Comparison of ENCODE assay signal across 16 cellular contexts in genomic region chr1:172246521-172247390, GRCh38.
DNase-seq lines count a peak whose midpoint lies in the region; ATAC-seq and TF ChIP-seq lines count a peak whose summit lies in the region.
"Had no signal": no experiment of that assay in that cellular context is flagged by ENCODE, and none has a peak within 500 bp of the region (broad histone marks: within the 10 kb centered on the region; RNA-seq: fewer than 3 reads in every experiment).

No MANE protein-coding gene starts in this region.

- no peak overlapping the region for H3K4me3 Mint-ChIP-seq in CD4-positive, alpha-beta T cell
- H3K4me3 Mint-ChIP-seq: IgD-negative memory B cell had no signal

- H3K27ac Mint-ChIP-seq in CD4-positive, alpha-beta T cell, result no peak overlapping the region
- H3K27ac Mint-ChIP-seq: IgD-negative memory B cell had no signal

- DNase-seq in Daoy (ENCODE audit: low read depth), result peak; percentile 81
- DNase-seq in MG63, result peak; percentile 82
- DNase-seq in epithelial cell of esophagus (ENCODE audit: low read depth), result peak; percentile 16
- peak; percentile 76 for DNase-seq in osteoblast (ENCODE audit: insufficient read length, low spot score, missing footprints)
- DNase-seq in NOMO-1 (lab: John Stamatoyannopoulos, UW; ENCODE audit: unreplicated experiment in 2 of 2), result no peak
- DNase-seq in cortex of kidney (lab: John Stamatoyannopoulos, UW), result no peak
- no peak for DNase-seq in CD4-positive, alpha-beta T cell
- DNase-seq in stimulated activated CD4-positive, alpha-beta T cell treated with anti-CD3 and anti-CD28 coated beads, Interleukin-1b, Interleukin-23, amount 100 ng/mL, for 48 hours, result no peak
- DNase-seq: C1 segment of cervical spinal cord, Kasumi-1, NCI-H1436, NCI-H2029, NCI-H2171 treated with DMSO at 0.1 percent for 48 hours, NCI-H446 treated with DMSO at 0.1 percent for 48 hours had no signal

- H3K4me2 ChIP-seq in osteoblast (ENCODE audit: insufficient read depth, low read length), result peak overlapping the region; percentile 68

- peaks cover 16% of the 10 kb centered on the region for H3K4me1 ChIP-seq in osteoblast (ENCODE audit: insufficient read depth, low read length)

- H3K27me3 Mint-ChIP-seq in CD4-positive, alpha-beta T cell, result no peaks in the 10 kb centered on the region
- H3K27me3 Mint-ChIP-seq: IgD-negative memory B cell had no signal

- H2AFZ ChIP-seq in osteoblast (ENCODE audit: low read length), result no peak overlapping the region

- peak overlapping the region; percentile 24 for H3K27ac ChIP-seq in osteoblast (ENCODE audit: low read depth, low read length)
- H3K27ac ChIP-seq in CD4-positive, alpha-beta T cell (ENCODE audit: low read depth, low read length), result no peak overlapping the region

- no peaks in the 10 kb centered on the region for H4K20me1 ChIP-seq in osteoblast (ENCODE audit: insufficient read depth, low read length)

- POLR2A ChIA-PET in CD4-positive, alpha-beta T cell (lab: Charles Lee), result no interaction called here

- no peak for ATAC-seq in CD4-positive, alpha-beta T cell (ENCODE audit: poor library complexity)

- H3K4me1 Mint-ChIP-seq in CD4-positive, alpha-beta T cell (ENCODE audit: low read depth), result no peaks in the 10 kb centered on the region

- H3K9me3 ChIP-seq in MG63 (peaks cover 9% of the 10 kb centered on the region), osteoblast (ENCODE audit: low read depth, low read length) (no peaks in the 10 kb centered on the region)
- no peaks in the 10 kb centered on the region for H3K9me3 ChIP-seq in CD4-positive, alpha-beta T cell (ENCODE audit: control insufficient read depth, low read length)
- H3K9me3 ChIP-seq: HAP-1 had no signal

- intact Hi-C loops in CD4-positive, alpha-beta T cell (cut with DNase I, micrococcal nuclease), result no loop called here

- no peak overlapping the region for H3K4me3 ChIP-seq in MG63
- no peak overlapping the region for H3K4me3 ChIP-seq in epithelial cell of esophagus (ENCODE audit: low read length)
- H3K4me3 ChIP-seq in osteoblast (ENCODE audit: insufficient read depth, low read length), result peak overlapping the region; percentile 9
- H3K4me3 ChIP-seq: HAP-1 had no signal

- no peaks in the 10 kb centered on the region for H3K9me3 Mint-ChIP-seq in CD4-positive, alpha-beta T cell

- no peaks in the 10 kb centered on the region for H3K79me2 ChIP-seq in osteoblast (ENCODE audit: insufficient read depth, low read length)

- TF ChIP-seq CTCF in epithelial cell of esophagus (IDR thresholded peaks at IDR 0.05; ENCODE audit: insufficient read depth, low read depth, low read length, missing control alignments) (no peak), osteoblast (IDR thresholded peaks at IDR 0.05; ENCODE audit: extremely low read depth, low read depth, low read length) (no peak)
- no peak for TF ChIP-seq CTCF in CD4-positive, alpha-beta T cell (IDR thresholded peaks at IDR 0.05)

- H3K36me3 ChIP-seq in MG63 (no peaks in the 10 kb centered on the region), osteoblast (ENCODE audit: insufficient read depth, low read length) (no peaks in the 10 kb centered on the region)
- H3K36me3 ChIP-seq: HAP-1 had no signal

- no peaks in the 10 kb centered on the region for H3K27me3 ChIP-seq in MG63
- no peaks in the 10 kb centered on the region for H3K27me3 ChIP-seq in osteoblast (ENCODE audit: insufficient read depth, low read length)
- no peaks in the 10 kb centered on the region for H3K27me3 ChIP-seq in CD4-positive, alpha-beta T cell (ENCODE audit: control insufficient read depth, insufficient read depth, low read length)

- no peaks in the 10 kb centered on the region for H3K36me3 Mint-ChIP-seq in CD4-positive, alpha-beta T cell (ENCODE audit: low read depth)
- H3K36me3 Mint-ChIP-seq: IgD-negative memory B cell had no signal

- CTCF ChIA-PET in CD4-positive, alpha-beta T cell (lab: Charles Lee), result no interaction called here

Comparison
In these comparisons a context has a peak if more than half of its experiments do, and no peak if none do; other contexts are left out.
1. DNase-seq: peak in Daoy (single experiment), MG63 (single experiment), epithelial cell of esophagus (single experiment) and osteoblast (single experiment); none in NOMO-1 (0 of 2), cortex of kidney (single experiment), CD4-positive, alpha-beta T cell (0 of 10) and stimulated activated CD4-positive, alpha-beta T cell treated with anti-CD3 and anti-CD28 coated beads, Interleukin-1b, Interleukin-23, amount 100 ng/mL, for 48 hours (single experiment).